16 cellular contexts compared by ENCODE assay signal in genomic region chr7:44971991-44972441, GRCh38. TPM values are rescaled to one million over a fixed set of nuclear protein-coding genes. Genes with fewer than 3 reads are reported as not detected.
A peak's percentile ranks its signal among the peaks of the same experiment; 100 is the strongest.
DNase-seq lines count a peak whose midpoint lies in the region; ATAC-seq and TF ChIP-seq lines count a peak whose summit lies in the region.
"Had no signal": no experiment of that assay in that cellular context is flagged by ENCODE, and none has a peak within 500 bp of the region (broad histone marks: within the 10 kb centered on the region; RNA-seq: fewer than 3 reads in every experiment).

No MANE protein-coding gene starts in this region.

- no peak for TF ChIP-seq POLR2A in GM18505 (IDR thresholded peaks at IDR 0.05; ENCODE audit: borderline replicate concordance, extremely low read depth, insufficient read depth, insufficient read length)

- DNase-seq in activated naive CD4-positive, alpha-beta T cell treated with anti-CD3 and anti-CD28 coated beads for 36 hours: peak; percentile 14
- DNase-seq in activated naive CD4-positive, alpha-beta T cell treated with anti-CD3 and anti-CD28 coated beads, Interleukin-2, amount 50 U/mL, for 16 hours: no peak
- DNase-seq in NCI-H146 (lab: John Stamatoyannopoulos, UW): peak; percentile 82
- no peak for DNase-seq in activated T-helper 2 cell treated with anti-CD3 and anti-CD28 coated beads, Interferon-gamma antibody, Interleukin-2, Interleukin-4, amounts not matched to agents 10 μg/mL and 5 μg/mL and 100 μg/mL, durations not matched to agents 14 hours and 24 hours and 36 hours (ENCODE audit: low spot score)
- DNase-seq: amygdala; cortex of kidney; left lung; naive B cell; NCI-H524; retina; stimulated activated CD4-positive, alpha-beta T cell treated with anti-CD3 and anti-CD28 coated beads, Interleukin-4, amount 100 ng/mL, for 24 hours had no signal

- no peak overlapping the region for H3K4me3 Mint-ChIP-seq in activated naive CD4-positive, alpha-beta T cell treated with anti-CD3 and anti-CD28 coated beads for 36 hours
- no peak overlapping the region for H3K4me3 Mint-ChIP-seq in activated T-helper 2 cell treated with anti-CD3 and anti-CD28 coated beads, Interferon-gamma antibody, Interleukin-2, Interleukin-4, amounts not matched to agents 10 μg/mL and 5 μg/mL and 100 μg/mL, durations not matched to agents 14 hours and 24 hours and 36 hours (ENCODE audit: low read depth)
- H3K4me3 Mint-ChIP-seq in stimulated activated memory B cell treated with anti-CD40 and anti-IgM and Interleukin-4, amounts not matched to agents 10 μg/mL and 1 μg/mL and 100 μg/mL, for 72 hours: no peak overlapping the region
- H3K4me3 Mint-ChIP-seq: GM23338 had no signal

- intact Hi-C loops in activated naive CD4-positive, alpha-beta T cell treated with anti-CD3 and anti-CD28 coated beads for 36 hours (cut with micrococcal nuclease): no loop called here
- intact Hi-C loops in activated T-helper 2 cell treated with anti-CD3 and anti-CD28 coated beads, Interferon-gamma antibody, Interleukin-2, Interleukin-4, amounts not matched to agents 10 μg/mL and 5 μg/mL and 100 μg/mL, durations not matched to agents 14 hours and 24 hours and 36 hours (cut with micrococcal nuclease): no loop called here

- no peaks in the 10 kb centered on the region for H3K9me3 Mint-ChIP-seq in activated naive CD4-positive, alpha-beta T cell treated with anti-CD3 and anti-CD28 coated beads for 36 hours
- H3K9me3 Mint-ChIP-seq in activated T-helper 2 cell treated with anti-CD3 and anti-CD28 coated beads, Interferon-gamma antibody, Interleukin-2, Interleukin-4, amounts not matched to agents 10 μg/mL and 5 μg/mL and 100 μg/mL, durations not matched to agents 14 hours and 24 hours and 36 hours: no peaks in the 10 kb centered on the region
- H3K9me3 Mint-ChIP-seq in stimulated activated memory B cell treated with anti-CD40 and anti-IgM and Interleukin-4, amounts not matched to agents 10 μg/mL and 1 μg/mL and 100 μg/mL, for 72 hours: no peaks in the 10 kb centered on the region
- H3K9me3 Mint-ChIP-seq: GM23338, naive B cell had no signal

- CTCF ChIA-PET in activated naive CD4-positive, alpha-beta T cell treated with anti-CD3 and anti-CD28 coated beads for 36 hours (lab: Charles Lee): interaction anchor here (0.8 to 3.8 kb wide), 9 partner anchors 8 to 163 kb away, joined by 3 to 78 read pairs (median 6); partner anchors contain the start of gene TBRG4

- peak overlapping the region; percentile 78 for H3K27ac Mint-ChIP-seq in activated naive CD4-positive, alpha-beta T cell treated with anti-CD3 and anti-CD28 coated beads for 36 hours
- peak overlapping the region; percentile 12 for H3K27ac Mint-ChIP-seq in activated T-helper 2 cell treated with anti-CD3 and anti-CD28 coated beads, Interferon-gamma antibody, Interleukin-2, Interleukin-4, amounts not matched to agents 10 μg/mL and 5 μg/mL and 100 μg/mL, durations not matched to agents 14 hours and 24 hours and 36 hours
- H3K27ac Mint-ChIP-seq in stimulated activated memory B cell treated with anti-CD40 and anti-IgM and Interleukin-4, amounts not matched to agents 10 μg/mL and 1 μg/mL and 100 μg/mL, for 72 hours: peak overlapping the region; percentile 79
- H3K27ac Mint-ChIP-seq: GM23338 had no signal

- ATAC-seq in stimulated activated memory B cell treated with anti-CD40 and anti-IgM and Interleukin-4, amounts not matched to agents 10 μg/mL and 1 μg/mL and 100 μg/mL, for 72 hours: no peak
- no peak for ATAC-seq in HG03280 (IDR thresholded peaks at IDR 0.05; ENCODE audit: unreplicated experiment)
- no peak for ATAC-seq in GM18505 (IDR thresholded peaks at IDR 0.05; ENCODE audit: unreplicated experiment)
- ATAC-seq in HG03442 (IDR thresholded peaks at IDR 0.05; ENCODE audit: unreplicated experiment): no peak
- ATAC-seq: GM23338, left lung had no signal

- no peaks in the 10 kb centered on the region for H3K27me3 Mint-ChIP-seq in activated naive CD4-positive, alpha-beta T cell treated with anti-CD3 and anti-CD28 coated beads for 36 hours (ENCODE audit: low read depth)
- no peaks in the 10 kb centered on the region for H3K27me3 Mint-ChIP-seq in activated T-helper 2 cell treated with anti-CD3 and anti-CD28 coated beads, Interferon-gamma antibody, Interleukin-2, Interleukin-4, amounts not matched to agents 10 μg/mL and 5 μg/mL and 100 μg/mL, durations not matched to agents 14 hours and 24 hours and 36 hours (ENCODE audit: low read depth)
- H3K27me3 Mint-ChIP-seq in stimulated activated memory B cell treated with anti-CD40 and anti-IgM and Interleukin-4, amounts not matched to agents 10 μg/mL and 1 μg/mL and 100 μg/mL, for 72 hours: no peaks in the 10 kb centered on the region
- H3K27me3 Mint-ChIP-seq: naive B cell had no signal

- H3K4me1 Mint-ChIP-seq in activated naive CD4-positive, alpha-beta T cell treated with anti-CD3 and anti-CD28 coated beads for 36 hours (ENCODE audit: low read depth): peaks cover 35% of the 10 kb centered on the region
- H3K4me1 Mint-ChIP-seq in activated T-helper 2 cell treated with anti-CD3 and anti-CD28 coated beads, Interferon-gamma antibody, Interleukin-2, Interleukin-4, amounts not matched to agents 10 μg/mL and 5 μg/mL and 100 μg/mL, durations not matched to agents 14 hours and 24 hours and 36 hours (ENCODE audit: low read depth): peaks cover 20% of the 10 kb centered on the region
- peaks cover 54% of the 10 kb centered on the region for H3K4me1 Mint-ChIP-seq in stimulated activated memory B cell treated with anti-CD40 and anti-IgM and Interleukin-4, amounts not matched to agents 10 μg/mL and 1 μg/mL and 100 μg/mL, for 72 hours
- H3K4me1 Mint-ChIP-seq: GM23338 had no signal

- H3K36me3 Mint-ChIP-seq in activated naive CD4-positive, alpha-beta T cell treated with anti-CD3 and anti-CD28 coated beads for 36 hours (ENCODE audit: low read depth): peaks cover 81% of the 10 kb centered on the region
- H3K36me3 Mint-ChIP-seq in activated T-helper 2 cell treated with anti-CD3 and anti-CD28 coated beads, Interferon-gamma antibody, Interleukin-2, Interleukin-4, amounts not matched to agents 10 μg/mL and 5 μg/mL and 100 μg/mL, durations not matched to agents 14 hours and 24 hours and 36 hours (ENCODE audit: low read depth): peaks cover 93% of the 10 kb centered on the region
- H3K36me3 Mint-ChIP-seq in stimulated activated memory B cell treated with anti-CD40 and anti-IgM and Interleukin-4, amounts not matched to agents 10 μg/mL and 1 μg/mL and 100 μg/mL, for 72 hours: peaks cover 46% of the 10 kb centered on the region
- H3K36me3 Mint-ChIP-seq: naive B cell had no signal

RNA-seq across cellular contexts. Expression of gene MYO1G, which starts 6.8 kb away (rescaled TPM):
- total RNA-seq in activated naive CD4-positive, alpha-beta T cell treated with anti-CD3 and anti-CD28 coated beads for 36 hours: 100 to 1,000 TPM; 391 to 406 TPM
- total RNA-seq in activated T-helper 2 cell treated with anti-CD3 and anti-CD28 coated beads, Interferon-gamma antibody, Interleukin-2, Interleukin-4, amounts not matched to agents 10 μg/mL and 5 μg/mL and 100 μg/mL, durations not matched to agents 14 hours and 24 hours and 36 hours: 442 and 450 TPM in 2 replicates

RNA-seq across cellular contexts. Expression of gene CCM2, which starts 28.0 kb away (rescaled TPM):
- total RNA-seq in activated naive CD4-positive, alpha-beta T cell treated with anti-CD3 and anti-CD28 coated beads for 36 hours: 10 to 100 TPM; 87.9 to 88.3 TPM
- 61.3 and 61.7 TPM in 2 replicates for total RNA-seq in activated T-helper 2 cell treated with anti-CD3 and anti-CD28 coated beads, Interferon-gamma antibody, Interleukin-2, Interleukin-4, amounts not matched to agents 10 μg/mL and 5 μg/mL and 100 μg/mL, durations not matched to agents 14 hours and 24 hours and 36 hours

Comparison
In these comparisons a context has a peak if more than half of its experiments do, and no peak if none do; other contexts are left out.
1. DNase-seq: peak in activated naive CD4-positive, alpha-beta T cell treated with anti-CD3 and anti-CD28 coated beads for 36 hours (single experiment) and NCI-H146 (single experiment); none in activated naive CD4-positive, alpha-beta T cell treated with anti-CD3 and anti-CD28 coated beads, Interleukin-2, amount 50 U/mL, for 16 hours (single experiment) and activated T-helper 2 cell treated with anti-CD3 and anti-CD28 coated beads, Interferon-gamma antibody, Interleukin-2, Interleukin-4, amounts not matched to agents 10 μg/mL and 5 μg/mL and 100 μg/mL, durations not matched to agents 14 hours and 24 hours and 36 hours (single experiment).
2. H3K27ac Mint-ChIP-seq: peak in every context shown above with its lines; median percentile 79 in stimulated activated memory B cell treated with anti-CD40 and anti-IgM and Interleukin-4, amounts not matched to agents 10 μg/mL and 1 μg/mL and 100 μg/mL, for 72 hours; 78 in activated naive CD4-positive, alpha-beta T cell treated with anti-CD3 and anti-CD28 coated beads for 36 hours; 12 in activated T-helper 2 cell treated with anti-CD3 and anti-CD28 coated beads, Interferon-gamma antibody, Interleukin-2, Interleukin-4, amounts not matched to agents 10 μg/mL and 5 μg/mL and 100 μg/mL, durations not matched to agents 14 hours and 24 hours and 36 hours.